ENCODE assay signal across 1 cellular context in the genomic region with DNA sequence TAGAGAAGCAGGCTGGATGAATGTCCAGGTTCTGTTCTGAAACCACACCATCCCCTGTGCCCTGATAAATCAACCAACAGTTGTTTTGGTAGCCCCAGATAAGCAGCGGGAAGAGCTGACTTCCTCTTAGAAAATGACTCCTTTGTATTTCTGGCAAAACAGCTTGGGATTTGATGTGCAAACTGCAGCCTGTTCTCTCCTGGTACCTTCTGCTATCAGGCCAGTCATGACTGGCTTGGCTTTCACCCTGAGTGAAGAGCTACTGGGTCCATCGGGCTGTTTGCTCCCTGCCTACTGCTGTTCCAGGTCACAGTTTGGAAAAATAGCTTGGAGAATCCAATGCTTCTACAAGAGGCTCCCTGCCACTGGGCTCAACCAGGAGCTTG.
A peak's percentile ranks its signal among the peaks of the same experiment; 100 is the strongest.
TF ChIP-seq lines count a peak whose summit lies in the region.

No MANE protein-coding gene starts in this region.

TF ChIP-seq in K562, 482 proteins besides CTCF, POLR2A, EP300 and RAD21 (continued from another document and continues in another):
- TF ChIP-seq, protein P1, sequence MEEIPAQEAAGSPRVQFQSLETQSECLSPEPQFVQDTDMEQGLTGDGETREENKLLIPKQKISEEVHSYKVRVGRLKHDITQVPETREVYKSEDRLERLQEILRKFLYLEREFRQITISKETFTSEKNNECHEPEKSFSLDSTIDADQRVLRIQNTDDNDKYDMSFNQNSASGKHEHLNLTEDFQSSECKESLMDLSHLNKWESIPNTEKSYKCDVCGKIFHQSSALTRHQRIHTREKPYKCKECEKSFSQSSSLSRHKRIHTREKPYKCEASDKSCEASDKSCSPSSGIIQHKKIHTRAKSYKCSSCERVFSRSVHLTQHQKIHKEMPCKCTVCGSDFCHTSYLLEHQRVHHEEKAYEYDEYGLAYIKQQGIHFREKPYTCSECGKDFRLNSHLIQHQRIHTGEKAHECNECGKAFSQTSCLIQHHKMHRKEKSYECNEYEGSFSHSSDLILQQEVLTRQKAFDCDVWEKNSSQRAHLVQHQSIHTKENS (CRISPR knock-in tag; IDR thresholded peaks at IDR 0.05) = no peak
- TF ChIP-seq KHSRP (IDR thresholded peaks at IDR 0.05) (peak; percentile 67; the same call in 1 of the 2 replicates), POLR2H (tag; IDR thresholded peaks at IDR 0.05; ENCODE audit: low read depth) (peak; percentile 26; the same call in 1 of the 2 replicates), ZKSCAN3 (CRISPR knock-in tag; IDR thresholded peaks at IDR 0.05) (no peak), ZNF146 (CRISPR knock-in tag; IDR thresholded peaks at IDR 0.05; ENCODE audit: unreplicated experiment) (no peak), HDGF (IDR thresholded peaks at IDR 0.05) (no peak), CXXC5 (CRISPR knock-in tag; IDR thresholded peaks at IDR 0.05) (peak; percentile 78), CBX3 (IDR thresholded peaks at IDR 0.05; ENCODE audit: borderline replicate concordance in 1 of 2, low read length in 2 of 2) (peak in 1 of 2 experiments; percentile 89; a peak in 1 of 3 replicates), PML (IDR thresholded peaks at IDR 0.05; ENCODE audit: low read length) (peak; percentile 99), RBM14 (IDR thresholded peaks at IDR 0.05; ENCODE audit: borderline replicate concordance, insufficient read depth, low read depth, low read length) (no peak), FOXK2 (conservative IDR thresholded peaks at IDR 0.05 in 1 of 2, IDR thresholded peaks at IDR 0.05 in 1 of 2; ENCODE audit: low read depth in 2 of 2) (peak; percentile 68 to 83), HMG20A (CRISPR knock-in tag; conservative IDR thresholded peaks at IDR 0.05) (no peak), NELFE (IDR thresholded peaks at IDR 0.05; ENCODE audit: insufficient read depth, insufficient read length) (no peak), DDX20 (tag; IDR thresholded peaks at IDR 0.05; ENCODE audit: low read depth) (peak; percentile 43; the same call in 1 of the 2 replicates), CREB1 (IDR thresholded peaks at IDR 0.05) (peak; percentile 69; the same call in 1 of the 2 replicates), CREB1 (CRISPR knock-in tag; IDR thresholded peaks at IDR 0.05) (no peak), RFX5 (IDR thresholded peaks at IDR 0.05; ENCODE audit: low read depth, low read length) (no peak), ZNF561 (CRISPR knock-in tag; conservative IDR thresholded peaks at IDR 0.05) (no peak), XRCC3 (IDR thresholded peaks at IDR 0.05) (no peak), FOXJ3 (CRISPR knock-in tag; IDR thresholded peaks at IDR 0.05) (no peak), HNRNPH1 (optimal IDR thresholded peaks at IDR 0.05; ENCODE audit: low read depth, low read length) (no peak), COPS2 (conservative IDR thresholded peaks at IDR 0.05) (no peak), ZNF384 (IDR thresholded peaks at IDR 0.05; ENCODE audit: low read depth, low read length) (0 out of 2 replicates have a peak, but pooled peaks have one; percentile 12), NR4A1 (CRISPR knock-in tag; IDR thresholded peaks at IDR 0.05) (no peak; the same call in 1 of the 2 replicates), NR4A1 (tag; IDR thresholded peaks at IDR 0.05) (peak; percentile 54; the same call in 1 of the 2 replicates), ASH1L (IDR thresholded peaks at IDR 0.05; ENCODE audit: borderline replicate concordance, low read depth, partially characterized antibody) (no peak), ILF3 (IDR thresholded peaks at IDR 0.05; ENCODE audit: borderline replicate concordance) (peak; percentile 88; the same call in 1 of the 2 replicates), FOXA1 (IDR thresholded peaks at IDR 0.05; ENCODE audit: borderline replicate concordance) (no peak), POLR2AphosphoS5 (IDR thresholded peaks at IDR 0.05; ENCODE audit: control insufficient read depth, insufficient read depth, low read depth, low read length) (peak; percentile 99), KAT2B (IDR thresholded peaks at IDR 0.05; ENCODE audit: low read depth, low read length) (no peak), ZNF717 (CRISPR knock-in tag; IDR thresholded peaks at IDR 0.05) (no peak), HDAC1 (IDR thresholded peaks at IDR 0.05) (peak; percentile 34 to 88; a peak in 2 of 4 replicates), STAT5A (IDR thresholded peaks at IDR 0.05; ENCODE audit: borderline replicate concordance, low read length) (peak; percentile 96), STAG1 (CRISPR knock-in tag; IDR thresholded peaks at IDR 0.05; ENCODE audit: borderline replicate concordance) (no peak), ARID1B (IDR thresholded peaks at IDR 0.05) (peak; percentile 99), SMAD2 (IDR thresholded peaks at IDR 0.05; ENCODE audit: low read depth, low read length) (no peak), ZNF444 (CRISPR knock-in tag; IDR thresholded peaks at IDR 0.05) (no peak), C11orf30 (IDR thresholded peaks at IDR 0.05; ENCODE audit: low read depth) (peak; percentile 45; the same call in 1 of the 2 replicates), NONO (IDR thresholded peaks at IDR 0.05; ENCODE audit: low read depth in 2 of 2, low read length in 1 of 2) (peak in 1 of 2 experiments; percentile 78; a peak in 1 of 4 replicates), KDM1A (IDR thresholded peaks at IDR 0.05) (peak; percentile 93 to 94), EZH2 (IDR thresholded peaks at IDR 0.05; ENCODE audit: borderline replicate concordance, low read depth, low read length) (no peak; the same call in 1 of the 2 replicates), FOXM1 (IDR thresholded peaks at IDR 0.05; ENCODE audit: low read depth) (peak; percentile 95), FOXM1 (CRISPR knock-in tag; IDR thresholded peaks at IDR 0.05; ENCODE audit: low read depth) (no peak), RHOXF2B (CRISPR knock-in tag; conservative IDR thresholded peaks at IDR 0.05) (no peak), SMARCB1 (IDR thresholded peaks at IDR 0.05; ENCODE audit: insufficient read length, low read depth) (peak; percentile 80), SMARCA4 (IDR thresholded peaks at IDR 0.05) (peak; percentile 99)
- TF ChIP-seq, protein P2, sequence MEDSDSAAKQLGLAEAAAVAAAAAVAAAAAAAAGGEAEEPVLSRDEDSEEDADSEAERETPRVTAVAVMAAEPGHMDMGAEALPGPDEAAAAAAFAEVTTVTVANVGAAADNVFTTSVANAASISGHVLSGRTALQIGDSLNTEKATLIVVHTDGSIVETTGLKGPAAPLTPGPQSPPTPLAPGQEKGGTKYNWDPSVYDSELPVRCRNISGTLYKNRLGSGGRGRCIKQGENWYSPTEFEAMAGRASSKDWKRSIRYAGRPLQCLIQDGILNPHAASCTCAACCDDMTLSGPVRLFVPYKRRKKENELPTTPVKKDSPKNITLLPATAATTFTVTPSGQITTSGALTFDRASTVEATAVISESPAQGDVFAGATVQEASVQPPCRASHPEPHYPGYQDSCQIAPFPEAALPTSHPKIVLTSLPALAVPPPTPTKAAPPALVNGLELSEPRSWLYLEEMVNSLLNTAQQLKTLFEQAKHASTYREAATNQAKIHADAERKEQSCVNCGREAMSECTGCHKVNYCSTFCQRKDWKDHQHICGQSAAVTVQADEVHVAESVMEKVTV (CRISPR knock-in tag; IDR thresholded peaks at IDR 0.05) = no peak
- TF ChIP-seq, protein P3, sequence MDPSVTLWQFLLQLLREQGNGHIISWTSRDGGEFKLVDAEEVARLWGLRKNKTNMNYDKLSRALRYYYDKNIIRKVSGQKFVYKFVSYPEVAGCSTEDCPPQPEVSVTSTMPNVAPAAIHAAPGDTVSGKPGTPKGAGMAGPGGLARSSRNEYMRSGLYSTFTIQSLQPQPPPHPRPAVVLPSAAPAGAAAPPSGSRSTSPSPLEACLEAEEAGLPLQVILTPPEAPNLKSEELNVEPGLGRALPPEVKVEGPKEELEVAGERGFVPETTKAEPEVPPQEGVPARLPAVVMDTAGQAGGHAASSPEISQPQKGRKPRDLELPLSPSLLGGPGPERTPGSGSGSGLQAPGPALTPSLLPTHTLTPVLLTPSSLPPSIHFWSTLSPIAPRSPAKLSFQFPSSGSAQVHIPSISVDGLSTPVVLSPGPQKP (CRISPR knock-in tag; IDR thresholded peaks at IDR 0.05) = no peak
- TF ChIP-seq, protein P4, sequence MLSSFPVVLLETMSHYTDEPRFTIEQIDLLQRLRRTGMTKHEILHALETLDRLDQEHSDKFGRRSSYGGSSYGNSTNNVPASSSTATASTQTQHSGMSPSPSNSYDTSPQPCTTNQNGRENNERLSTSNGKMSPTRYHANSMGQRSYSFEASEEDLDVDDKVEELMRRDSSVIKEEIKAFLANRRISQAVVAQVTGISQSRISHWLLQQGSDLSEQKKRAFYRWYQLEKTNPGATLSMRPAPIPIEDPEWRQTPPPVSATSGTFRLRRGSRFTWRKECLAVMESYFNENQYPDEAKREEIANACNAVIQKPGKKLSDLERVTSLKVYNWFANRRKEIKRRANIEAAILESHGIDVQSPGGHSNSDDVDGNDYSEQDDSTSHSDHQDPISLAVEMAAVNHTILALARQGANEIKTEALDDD (IDR thresholded peaks at IDR 0.05) = peak; percentile 88
- TF ChIP-seq, protein P5, sequence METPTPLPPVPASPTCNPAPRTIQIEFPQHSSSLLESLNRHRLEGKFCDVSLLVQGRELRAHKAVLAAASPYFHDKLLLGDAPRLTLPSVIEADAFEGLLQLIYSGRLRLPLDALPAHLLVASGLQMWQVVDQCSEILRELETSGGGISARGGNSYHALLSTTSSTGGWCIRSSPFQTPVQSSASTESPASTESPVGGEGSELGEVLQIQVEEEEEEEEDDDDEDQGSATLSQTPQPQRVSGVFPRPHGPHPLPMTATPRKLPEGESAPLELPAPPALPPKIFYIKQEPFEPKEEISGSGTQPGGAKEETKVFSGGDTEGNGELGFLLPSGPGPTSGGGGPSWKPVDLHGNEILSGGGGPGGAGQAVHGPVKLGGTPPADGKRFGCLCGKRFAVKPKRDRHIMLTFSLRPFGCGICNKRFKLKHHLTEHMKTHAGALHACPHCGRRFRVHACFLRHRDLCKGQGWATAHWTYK (CRISPR knock-in tag; IDR thresholded peaks at IDR 0.05) = peak; percentile 66; the same call in 1 of the 2 replicates
- TF ChIP-seq, protein P6, sequence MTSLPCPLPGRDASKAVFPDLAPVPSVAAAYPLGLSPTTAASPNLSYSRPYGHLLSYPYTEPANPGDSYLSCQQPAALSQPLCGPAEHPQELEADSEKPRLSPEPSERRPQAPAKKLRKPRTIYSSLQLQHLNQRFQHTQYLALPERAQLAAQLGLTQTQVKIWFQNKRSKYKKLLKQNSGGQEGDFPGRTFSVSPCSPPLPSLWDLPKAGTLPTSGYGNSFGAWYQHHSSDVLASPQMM (CRISPR knock-in tag; IDR thresholded peaks at IDR 0.05) = no peak
- TF ChIP-seq, protein P7, sequence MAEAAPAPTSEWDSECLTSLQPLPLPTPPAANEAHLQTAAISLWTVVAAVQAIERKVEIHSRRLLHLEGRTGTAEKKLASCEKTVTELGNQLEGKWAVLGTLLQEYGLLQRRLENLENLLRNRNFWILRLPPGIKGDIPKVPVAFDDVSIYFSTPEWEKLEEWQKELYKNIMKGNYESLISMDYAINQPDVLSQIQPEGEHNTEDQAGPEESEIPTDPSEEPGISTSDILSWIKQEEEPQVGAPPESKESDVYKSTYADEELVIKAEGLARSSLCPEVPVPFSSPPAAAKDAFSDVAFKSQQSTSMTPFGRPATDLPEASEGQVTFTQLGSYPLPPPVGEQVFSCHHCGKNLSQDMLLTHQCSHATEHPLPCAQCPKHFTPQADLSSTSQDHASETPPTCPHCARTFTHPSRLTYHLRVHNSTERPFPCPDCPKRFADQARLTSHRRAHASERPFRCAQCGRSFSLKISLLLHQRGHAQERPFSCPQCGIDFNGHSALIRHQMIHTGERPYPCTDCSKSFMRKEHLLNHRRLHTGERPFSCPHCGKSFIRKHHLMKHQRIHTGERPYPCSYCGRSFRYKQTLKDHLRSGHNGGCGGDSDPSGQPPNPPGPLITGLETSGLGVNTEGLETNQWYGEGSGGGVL (CRISPR knock-in tag; IDR thresholded peaks at IDR 0.05) = no peak
- TF ChIP-seq, protein P8, sequence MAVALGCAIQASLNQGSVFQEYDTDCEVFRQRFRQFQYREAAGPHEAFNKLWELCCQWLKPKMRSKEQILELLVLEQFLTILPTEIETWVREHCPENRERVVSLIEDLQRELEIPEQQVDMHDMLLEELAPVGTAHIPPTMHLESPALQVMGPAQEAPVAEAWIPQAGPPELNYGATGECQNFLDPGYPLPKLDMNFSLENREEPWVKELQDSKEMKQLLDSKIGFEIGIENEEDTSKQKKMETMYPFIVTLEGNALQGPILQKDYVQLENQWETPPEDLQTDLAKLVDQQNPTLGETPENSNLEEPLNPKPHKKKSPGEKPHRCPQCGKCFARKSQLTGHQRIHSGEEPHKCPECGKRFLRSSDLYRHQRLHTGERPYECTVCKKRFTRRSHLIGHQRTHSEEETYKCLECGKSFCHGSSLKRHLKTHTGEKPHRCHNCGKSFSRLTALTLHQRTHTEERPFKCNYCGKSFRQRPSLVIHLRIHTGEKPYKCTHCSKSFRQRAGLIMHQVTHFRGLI (CRISPR knock-in tag; IDR thresholded peaks at IDR 0.05) = no peak
- TF ChIP-seq, protein P9, sequence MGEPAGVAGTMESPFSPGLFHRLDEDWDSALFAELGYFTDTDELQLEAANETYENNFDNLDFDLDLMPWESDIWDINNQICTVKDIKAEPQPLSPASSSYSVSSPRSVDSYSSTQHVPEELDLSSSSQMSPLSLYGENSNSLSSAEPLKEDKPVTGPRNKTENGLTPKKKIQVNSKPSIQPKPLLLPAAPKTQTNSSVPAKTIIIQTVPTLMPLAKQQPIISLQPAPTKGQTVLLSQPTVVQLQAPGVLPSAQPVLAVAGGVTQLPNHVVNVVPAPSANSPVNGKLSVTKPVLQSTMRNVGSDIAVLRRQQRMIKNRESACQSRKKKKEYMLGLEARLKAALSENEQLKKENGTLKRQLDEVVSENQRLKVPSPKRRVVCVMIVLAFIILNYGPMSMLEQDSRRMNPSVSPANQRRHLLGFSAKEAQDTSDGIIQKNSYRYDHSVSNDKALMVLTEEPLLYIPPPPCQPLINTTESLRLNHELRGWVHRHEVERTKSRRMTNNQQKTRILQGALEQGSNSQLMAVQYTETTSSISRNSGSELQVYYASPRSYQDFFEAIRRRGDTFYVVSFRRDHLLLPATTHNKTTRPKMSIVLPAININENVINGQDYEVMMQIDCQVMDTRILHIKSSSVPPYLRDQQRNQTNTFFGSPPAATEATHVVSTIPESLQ (CRISPR knock-in tag; IDR thresholded peaks at IDR 0.05) = no peak
- TF ChIP-seq, protein P10, sequence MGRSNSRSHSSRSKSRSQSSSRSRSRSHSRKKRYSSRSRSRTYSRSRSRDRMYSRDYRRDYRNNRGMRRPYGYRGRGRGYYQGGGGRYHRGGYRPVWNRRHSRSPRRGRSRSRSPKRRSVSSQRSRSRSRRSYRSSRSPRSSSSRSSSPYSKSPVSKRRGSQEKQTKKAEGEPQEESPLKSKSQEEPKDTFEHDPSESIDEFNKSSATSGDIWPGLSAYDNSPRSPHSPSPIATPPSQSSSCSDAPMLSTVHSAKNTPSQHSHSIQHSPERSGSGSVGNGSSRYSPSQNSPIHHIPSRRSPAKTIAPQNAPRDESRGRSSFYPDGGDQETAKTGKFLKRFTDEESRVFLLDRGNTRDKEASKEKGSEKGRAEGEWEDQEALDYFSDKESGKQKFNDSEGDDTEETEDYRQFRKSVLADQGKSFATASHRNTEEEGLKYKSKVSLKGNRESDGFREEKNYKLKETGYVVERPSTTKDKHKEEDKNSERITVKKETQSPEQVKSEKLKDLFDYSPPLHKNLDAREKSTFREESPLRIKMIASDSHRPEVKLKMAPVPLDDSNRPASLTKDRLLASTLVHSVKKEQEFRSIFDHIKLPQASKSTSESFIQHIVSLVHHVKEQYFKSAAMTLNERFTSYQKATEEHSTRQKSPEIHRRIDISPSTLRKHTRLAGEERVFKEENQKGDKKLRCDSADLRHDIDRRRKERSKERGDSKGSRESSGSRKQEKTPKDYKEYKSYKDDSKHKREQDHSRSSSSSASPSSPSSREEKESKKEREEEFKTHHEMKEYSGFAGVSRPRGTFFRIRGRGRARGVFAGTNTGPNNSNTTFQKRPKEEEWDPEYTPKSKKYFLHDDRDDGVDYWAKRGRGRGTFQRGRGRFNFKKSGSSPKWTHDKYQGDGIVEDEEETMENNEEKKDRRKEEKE (IDR thresholded peaks at IDR 0.05; ENCODE audit: borderline replicate concordance in 1 of 2, control insufficient read depth in 1 of 2, low read depth in 2 of 2, low read length in 1 of 2) = no peak
